In genomic region chr5:169921370-169921769, GRCh38 we compare ENCODE assay signal across 26 cellular contexts. TPM values are rescaled to one million over a fixed set of nuclear protein-coding genes. Genes with fewer than 3 reads are reported as not detected.
"Had no signal": no experiment of that assay in that cellular context is flagged by ENCODE, and none has a peak within 500 bp of the region (broad histone marks: within the 10 kb centered on the region; RNA-seq: fewer than 3 reads in every experiment).

No MANE protein-coding gene starts in this region.

- H3K9me3 ChIP-seq: gastrocnemius medialis, mucosa of descending colon, suprapubic skin, transverse colon, upper lobe of right lung, uterus had no signal

- ATAC-seq: esophagus mucosa; gastrocnemius medialis; left lobe of liver; mucosa of descending colon; sciatic nerve; stimulated activated naive CD8-positive, alpha-beta T cell treated with anti-CD3 and anti-CD28 coated beads, Interleukin-15, amount 100 ng/mL, for 72 hours; upper lobe of right lung had no signal

- H3K4me1 ChIP-seq: gastrocnemius medialis, parathyroid adenoma, transverse colon, upper lobe of right lung, uterus had no signal

- H3K9ac ChIP-seq: parathyroid adenoma had no signal

- H3K27me3 ChIP-seq: dorsolateral prefrontal cortex, gastrocnemius medialis, suprapubic skin, transverse colon, upper lobe of right lung, uterus had no signal

- H3K4me2 ChIP-seq: smooth muscle cell had no signal

- H3K36me3 ChIP-seq: gastrocnemius medialis, suprapubic skin, transverse colon, upper lobe of right lung, uterus had no signal

- H3K4me3 ChIP-seq: dorsolateral prefrontal cortex, gastrocnemius medialis, lung, mucosa of descending colon, smooth muscle cell, suprapubic skin, transverse colon, upper lobe of right lung, uterus had no signal

- H2AFZ ChIP-seq: parathyroid adenoma had no signal

- DNase-seq: dorsolateral prefrontal cortex; effector CD4-positive, alpha-beta T cell; foreskin fibroblast; gastrocnemius medialis; head of caudate nucleus; kidney; mucosa of descending colon; naive B cell; stimulated activated CD4-positive, alpha-beta T cell treated with anti-CD3 and anti-CD28 coated beads, Interleukin-12 subunit alpha, Interleukin-12 subunit beta, amount 100 ng/mL, for 4 hours; stimulated activated CD4-positive, alpha-beta T cell treated with anti-CD3 and anti-CD28 coated beads, Interleukin-1b, Interleukin-23, amount 100 ng/mL, for 48 hours; stimulated activated CD4-positive, alpha-beta T cell treated with anti-CD3 and anti-CD28 coated beads, Interleukin-4, amount 100 ng/mL, for 1 hour; stimulated activated CD8-positive, alpha-beta memory T cell treated with anti-CD3 and anti-CD28 coated beads, Interleukin-4, amount 100 ng/mL, for 48 hours; stimulated activated naive CD4-positive, alpha-beta T cell; stimulated activated naive CD8-positive, alpha-beta T cell treated with anti-CD3 and anti-CD28 coated beads, Interleukin-15, amount 100 ng/mL, for 72 hours; transverse colon; upper lobe of right lung; uterus had no signal

- H3K79me2 ChIP-seq: parathyroid adenoma had no signal

- H3K27ac ChIP-seq: dorsolateral prefrontal cortex, epithelial cell of prostate, gastrocnemius medialis, parathyroid adenoma, suprapubic skin, transverse colon, upper lobe of right lung, uterus had no signal

RNA-seq across cellular contexts. Expression of gene INSYN2B, which starts 58.9 kb away (rescaled TPM):
- total RNA-seq: esophagus mucosa; left lobe of liver; natural killer cell treated with Interleukin-12 subunit alpha and Interleukin-12 subunit beta and Interleukin-15 and Interleukin-18, amount 100 ng/mL, for 72 hours; transverse colon had no signal
